ENCODE assay signal across 14 cellular contexts in the genomic region with DNA sequence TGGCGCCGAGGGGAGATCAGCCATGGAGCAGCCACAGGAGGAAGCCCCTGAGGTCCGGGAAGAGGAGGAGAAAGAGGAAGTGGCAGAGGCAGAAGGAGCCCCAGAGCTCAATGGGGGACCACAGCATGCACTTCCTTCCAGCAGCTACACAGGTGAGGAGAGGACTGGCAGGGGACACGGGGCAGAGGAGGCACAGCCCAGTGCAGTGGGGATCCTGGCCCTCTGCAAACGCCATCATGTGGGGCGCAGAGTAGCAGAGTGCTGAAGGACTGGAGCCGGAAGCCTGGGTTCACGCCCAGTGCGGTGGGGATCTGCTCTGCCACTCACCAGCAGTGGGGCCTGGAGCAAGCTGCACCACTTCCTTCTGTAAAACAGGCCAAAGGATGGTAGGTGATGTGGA. TPM values are rescaled to one million over a fixed set of nuclear protein-coding genes. Genes with fewer than 3 reads are reported as not detected.
DNase-seq lines count a peak whose midpoint lies in the region; ATAC-seq, FAIRE-seq and TF ChIP-seq lines count a peak whose summit lies in the region.
"Had no signal": no experiment of that assay in that cellular context is flagged by ENCODE, and none has a peak within 500 bp of the region (broad histone marks: within the 10 kb centered on the region; RNA-seq: fewer than 3 reads in every experiment).

No MANE protein-coding gene starts in this region.

- WGBS in endodermal cell (ENCODE audit: insufficient coverage in 1 of 2, insufficient read length in 1 of 2), 2 experiments: 92 to 95% methylated on average over 6 to 9 of the region's 9 CpGs

- H3K27ac ChIP-seq in endodermal cell (ENCODE audit: low read depth, low read length): no peak overlapping the region
- H3K27ac ChIP-seq in kidney (ENCODE audit: low read depth in 2 of 2, low read length in 2 of 2): no peak overlapping the region
- H3K27ac ChIP-seq: suprapubic skin had no signal

- DNase-seq in CD14-positive monocyte (ENCODE audit: low spot score) (no peak), GF-D8 (lab: John Stamatoyannopoulos, UW) (peak; percentile 25), UCSD-AML1 (lab: John Stamatoyannopoulos, UW; ENCODE audit: unreplicated experiment) (peak; percentile 51), endodermal cell (no peak), kidney (no peak), D341Med (ENCODE audit: low spot score) (no peak)
- DNase-seq: Caco-2, dorsolateral prefrontal cortex, NCI-H2171 treated with DMSO at 0.1 percent for 48 hours, OCI-M1 had no signal

- H3K9ac ChIP-seq in endodermal cell (ENCODE audit: extremely low read depth, low read length, poor library complexity, severe bottlenecking): no peak overlapping the region
- H3K9ac ChIP-seq in kidney (ENCODE audit: low read length in 2 of 2): no peak overlapping the region

- H3K9me3 Mint-ChIP-seq in CD14-positive monocyte (no peaks in the 10 kb centered on the region), endodermal cell (no peaks in the 10 kb centered on the region)

- ATAC-seq in HG03025 (IDR thresholded peaks at IDR 0.05; ENCODE audit: low FRiP score, unreplicated experiment) (no peak), GM19328 (IDR thresholded peaks at IDR 0.05; ENCODE audit: unreplicated experiment) (no peak)

- peaks cover 16% of the 10 kb centered on the region for H3K4me1 Mint-ChIP-seq in CD14-positive monocyte
- peaks cover 10% of the 10 kb centered on the region for H3K4me1 Mint-ChIP-seq in endodermal cell

- H3K36me3 Mint-ChIP-seq in CD14-positive monocyte (peaks cover 45 to 54% of the 10 kb centered on the region in 2 donors), endodermal cell (ENCODE audit: low read depth) (peaks cover 3% of the 10 kb centered on the region)

- H3K27ac Mint-ChIP-seq in CD14-positive monocyte (peak overlapping the region in 1 of 7 donors; percentile 87), endodermal cell (peak overlapping the region; percentile 21)

- no peaks in the 10 kb centered on the region for H3K9me3 ChIP-seq in endodermal cell (ENCODE audit: control insufficient read depth, low read length)
- H3K9me3 ChIP-seq in kidney (ENCODE audit: control insufficient read depth in 1 of 2, low read length in 2 of 2): no peaks in the 10 kb centered on the region
- H3K9me3 ChIP-seq: Caco-2, suprapubic skin had no signal

- H3K4me3 ChIP-seq in endodermal cell (ENCODE audit: low read length): no peak overlapping the region
- no peak overlapping the region for H3K4me3 ChIP-seq in kidney (ENCODE audit: low read length in 2 of 2)
- H3K4me3 ChIP-seq: dorsolateral prefrontal cortex, lung, suprapubic skin had no signal

- TF ChIP-seq CTCF in CD14-positive monocyte (IDR thresholded peaks at IDR 0.05) (no peak), endodermal cell (conservative IDR thresholded peaks at IDR 0.05) (no peak), kidney (IDR thresholded peaks at IDR 0.05; ENCODE audit: borderline replicate concordance, extremely low read depth, insufficient read depth) (no peak)

- H3K4me3 Mint-ChIP-seq in CD14-positive monocyte: peak overlapping the region; percentile 54 to 73
- H3K4me3 Mint-ChIP-seq in endodermal cell: no peak overlapping the region

- no peaks in the 10 kb centered on the region for H3K4me1 ChIP-seq in endodermal cell (ENCODE audit: control insufficient read depth, insufficient read depth, low read length)
- H3K4me1 ChIP-seq in kidney (ENCODE audit: control insufficient read depth in 1 of 2, insufficient read depth in 1 of 2, low read depth in 1 of 2, low read length in 2 of 2): peaks cover 0 to 5% of the 10 kb centered on the region in 2 donors

- FAIRE-seq in kidney (lab: Jason Lieb, UNC): no peak

- H3K27me3 ChIP-seq in endodermal cell (ENCODE audit: control insufficient read depth, insufficient read depth, low read length, poor library complexity, severe bottlenecking): no peaks in the 10 kb centered on the region
- H3K27me3 ChIP-seq: dorsolateral prefrontal cortex, suprapubic skin had no signal

- no peaks in the 10 kb centered on the region for H3K36me3 ChIP-seq in endodermal cell (ENCODE audit: control insufficient read depth, insufficient read depth, low read length)
- peaks cover 0 to 2% of the 10 kb centered on the region in 2 donors for H3K36me3 ChIP-seq in kidney (ENCODE audit: control insufficient read depth in 1 of 2, insufficient read depth in 2 of 2, low read length in 2 of 2)

- intact Hi-C loops in CD14-positive monocyte (cut with micrococcal nuclease): no loop called here
- intact Hi-C loops in kidney (cut with DNase I): no loop called here

- H3K27me3 Mint-ChIP-seq in CD14-positive monocyte (ENCODE audit: low read depth in 3 of 3) (peaks cover 3 to 12% (median 7%) of the 10 kb centered on the region in 3 donors), endodermal cell (ENCODE audit: insufficient read depth) (no peaks in the 10 kb centered on the region)

RNA-seq across cellular contexts. Expression of a gene that starts 41.1 kb away (rescaled TPM):
- polyA plus RNA-seq in CD14-positive monocyte (1 to 10 TPM; 1.8 to 3.0 TPM), kidney (ENCODE audit: insufficient read depth, low read depth, low replicate concordance) (1.2 TPM)
- total RNA-seq in endodermal cell (10 to 100 TPM; 13.5 to 16.4 TPM), kidney (2.7 TPM)
- polyA plus RNA-seq in endodermal cell (2013, experiment 1 of 2): 13.3 TPM
- 14.2 TPM for polyA plus RNA-seq in endodermal cell (2013, experiment 2 of 2)

RNA-seq across cellular contexts. Expression of a gene that starts 57.1 kb away (rescaled TPM):
- polyA plus RNA-seq in CD14-positive monocyte (100 to 1,000 TPM; 345 to 421 TPM), kidney (ENCODE audit: insufficient read depth, low read depth, low replicate concordance) (1,291 TPM)
- total RNA-seq in endodermal cell (1,000 to 10,000 TPM; 1,411 to 1,652 TPM), kidney (1,159 TPM)
- 1,752 TPM for polyA plus RNA-seq in endodermal cell (2013, experiment 1 of 2)
- polyA plus RNA-seq in endodermal cell (2013, experiment 2 of 2): 1,640 TPM

Comparison
In these comparisons a context has a peak if more than half of its experiments do, and no peak if none do; other contexts are left out.
1. DNase-seq: peak in GF-D8 (single experiment) and UCSD-AML1 (single experiment); none in CD14-positive monocyte (single experiment), endodermal cell (single experiment), kidney (single experiment) and D341Med (single experiment).